In the genomic region with DNA sequence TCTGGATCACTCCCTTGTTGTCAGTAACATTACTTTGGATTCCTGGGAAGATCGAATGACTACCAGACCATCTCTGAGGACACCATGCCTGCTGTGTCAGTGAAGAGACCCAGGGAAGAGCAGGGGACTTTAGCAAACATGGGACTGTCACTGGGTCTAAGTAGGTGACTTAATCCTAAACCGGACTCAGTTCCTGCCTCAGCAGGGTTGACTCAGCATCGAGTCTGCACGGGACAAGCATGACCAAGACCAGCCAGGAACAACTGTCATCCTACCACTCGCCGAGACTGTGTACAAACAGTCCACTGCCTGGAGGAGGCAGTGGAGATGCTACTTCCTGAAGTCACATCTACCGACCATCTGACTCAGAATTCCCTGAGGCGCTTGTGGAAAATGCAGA, we compare ENCODE assay signal across 1 cellular context.
TF ChIP-seq lines count a peak whose summit lies in the region.

No MANE protein-coding gene starts in this region.

TF ChIP-seq in HepG2, 621 proteins besides CTCF, POLR2A, EP300 and RAD21 (continues in another document):
- TF ChIP-seq RORA (CRISPR knock-in tag; IDR thresholded peaks at IDR 0.05) (no peak), ZNF790 (CRISPR knock-in tag; IDR thresholded peaks at IDR 0.05; ENCODE audit: borderline replicate concordance) (no peak), GATAD2A (CRISPR knock-in tag; IDR thresholded peaks at IDR 0.05) (0 out of 2 replicates have a peak, but pooled peaks have one; percentile 11), HDAC2 (CRISPR knock-in tag; IDR thresholded peaks at IDR 0.05) (no peak), PRPF4 (IDR thresholded peaks at IDR 0.05; ENCODE audit: low read depth, low read length, poor library complexity, severe bottlenecking) (no peak), ZZZ3 (CRISPR knock-in tag; IDR thresholded peaks at IDR 0.05; ENCODE audit: borderline replicate concordance) (no peak), TMF1 (CRISPR knock-in tag; IDR thresholded peaks at IDR 0.05; ENCODE audit: low read depth) (no peak), FOXA3 (CRISPR knock-in tag; IDR thresholded peaks at IDR 0.05) (peak; percentile 60; the same call in 1 of the 2 replicates), PHF5A (CRISPR knock-in tag; IDR thresholded peaks at IDR 0.05; ENCODE audit: low read depth, unreplicated experiment) (no peak), FOXA1 (IDR thresholded peaks at IDR 0.05) (no peak), FOXA1 (CRISPR knock-in tag; IDR thresholded peaks at IDR 0.05) (peak; percentile 60), ZNF101 (CRISPR knock-in tag; IDR thresholded peaks at IDR 0.05; ENCODE audit: borderline replicate concordance, low read depth) (no peak), SAFB2 (CRISPR knock-in tag; IDR thresholded peaks at IDR 0.05; ENCODE audit: borderline replicate concordance, low read depth) (no peak), MIER2 (CRISPR knock-in tag; IDR thresholded peaks at IDR 0.05) (no peak), ZNF644 (CRISPR knock-in tag; IDR thresholded peaks at IDR 0.05; ENCODE audit: low read depth) (no peak), SOX6 (IDR thresholded peaks at IDR 0.05) (no peak), SOX6 (CRISPR knock-in tag; IDR thresholded peaks at IDR 0.05) (no peak), ZNF282 (IDR thresholded peaks at IDR 0.05; ENCODE audit: partially characterized antibody) (no peak), ZNF235 (CRISPR knock-in tag; IDR thresholded peaks at IDR 0.05; ENCODE audit: borderline replicate concordance) (no peak), BHLHE40 (IDR thresholded peaks at IDR 0.05; ENCODE audit: low read length) (peak; percentile 68), NCOR1 (IDR thresholded peaks at IDR 0.05; ENCODE audit: borderline replicate concordance, low read length) (no peak), MEF2D (CRISPR knock-in tag; IDR thresholded peaks at IDR 0.05) (0 out of 2 replicates have a peak, but pooled peaks have one; percentile 43), ZNF891 (CRISPR knock-in tag; IDR thresholded peaks at IDR 0.05) (no peak), KAT2B (IDR thresholded peaks at IDR 0.05; ENCODE audit: borderline replicate concordance, low read depth, low read length) (no peak), MEIS2 (CRISPR knock-in tag; IDR thresholded peaks at IDR 0.05) (no peak), JUN (CRISPR knock-in tag; IDR thresholded peaks at IDR 0.05) (no peak), KLF6 (CRISPR knock-in tag; IDR thresholded peaks at IDR 0.05) (no peak), ZNF569 (CRISPR knock-in tag; IDR thresholded peaks at IDR 0.05; ENCODE audit: borderline replicate concordance) (no peak), ZNF20 (CRISPR knock-in tag; IDR thresholded peaks at IDR 0.05) (no peak), ZNF335 (CRISPR knock-in tag; IDR thresholded peaks at IDR 0.05) (no peak), ZNF383 (CRISPR knock-in tag; IDR thresholded peaks at IDR 0.05; ENCODE audit: borderline replicate concordance) (no peak), HCFC1 (IDR thresholded peaks at IDR 0.05; ENCODE audit: low read depth, low read length) (no peak), PHF20 (CRISPR knock-in tag; IDR thresholded peaks at IDR 0.05) (no peak), GZF1 (CRISPR knock-in tag; IDR thresholded peaks at IDR 0.05) (no peak), ZKSCAN1 (IDR thresholded peaks at IDR 0.05; ENCODE audit: low read length) (no peak), MBD4 (IDR thresholded peaks at IDR 0.05; ENCODE audit: borderline replicate concordance, low read length) (no peak), ADNP (CRISPR knock-in tag; IDR thresholded peaks at IDR 0.05) (0 out of 2 replicates have a peak, but pooled peaks have one; percentile 45), GABPA (IDR thresholded peaks at IDR 0.05; ENCODE audit: low read depth, low read length) (no peak), GABPA (CRISPR knock-in tag; IDR thresholded peaks at IDR 0.05; ENCODE audit: low read depth) (no peak), SNRNP70 (IDR thresholded peaks at IDR 0.05; ENCODE audit: low read depth, low read length) (no peak), TOE1 (CRISPR knock-in tag; IDR thresholded peaks at IDR 0.05) (no peak), ZBTB42 (CRISPR knock-in tag; IDR thresholded peaks at IDR 0.05) (no peak), ZBTB1 (CRISPR knock-in tag; IDR thresholded peaks at IDR 0.05; ENCODE audit: borderline replicate concordance) (no peak), EHMT2 (IDR thresholded peaks at IDR 0.05; ENCODE audit: borderline replicate concordance, low read depth, low read length) (no peak), ZBTB38 (CRISPR knock-in tag; IDR thresholded peaks at IDR 0.05) (peak; percentile 65), HMG20B (CRISPR knock-in tag; conservative IDR thresholded peaks at IDR 0.05) (no peak), ONECUT2 (CRISPR knock-in tag; IDR thresholded peaks at IDR 0.05) (no peak), ELF1 (CRISPR knock-in tag; IDR thresholded peaks at IDR 0.05) (peak; percentile 61; the same call in 1 of the 2 replicates)
- TF ChIP-seq, protein P1, sequence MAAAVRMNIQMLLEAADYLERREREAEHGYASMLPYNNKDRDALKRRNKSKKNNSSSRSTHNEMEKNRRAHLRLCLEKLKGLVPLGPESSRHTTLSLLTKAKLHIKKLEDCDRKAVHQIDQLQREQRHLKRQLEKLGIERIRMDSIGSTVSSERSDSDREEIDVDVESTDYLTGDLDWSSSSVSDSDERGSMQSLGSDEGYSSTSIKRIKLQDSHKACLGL (CRISPR knock-in tag; IDR thresholded peaks at IDR 0.05): no peak
- TF ChIP-seq, protein P2, sequence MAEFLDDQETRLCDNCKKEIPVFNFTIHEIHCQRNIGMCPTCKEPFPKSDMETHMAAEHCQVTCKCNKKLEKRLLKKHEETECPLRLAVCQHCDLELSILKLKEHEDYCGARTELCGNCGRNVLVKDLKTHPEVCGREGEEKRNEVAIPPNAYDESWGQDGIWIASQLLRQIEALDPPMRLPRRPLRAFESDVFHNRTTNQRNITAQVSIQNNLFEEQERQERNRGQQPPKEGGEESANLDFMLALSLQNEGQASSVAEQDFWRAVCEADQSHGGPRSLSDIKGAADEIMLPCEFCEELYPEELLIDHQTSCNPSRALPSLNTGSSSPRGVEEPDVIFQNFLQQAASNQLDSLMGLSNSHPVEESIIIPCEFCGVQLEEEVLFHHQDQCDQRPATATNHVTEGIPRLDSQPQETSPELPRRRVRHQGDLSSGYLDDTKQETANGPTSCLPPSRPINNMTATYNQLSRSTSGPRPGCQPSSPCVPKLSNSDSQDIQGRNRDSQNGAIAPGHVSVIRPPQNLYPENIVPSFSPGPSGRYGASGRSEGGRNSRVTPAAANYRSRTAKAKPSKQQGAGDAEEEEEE (CRISPR knock-in tag; IDR thresholded peaks at IDR 0.05; ENCODE audit: borderline replicate concordance): no peak
- TF ChIP-seq, protein P3, sequence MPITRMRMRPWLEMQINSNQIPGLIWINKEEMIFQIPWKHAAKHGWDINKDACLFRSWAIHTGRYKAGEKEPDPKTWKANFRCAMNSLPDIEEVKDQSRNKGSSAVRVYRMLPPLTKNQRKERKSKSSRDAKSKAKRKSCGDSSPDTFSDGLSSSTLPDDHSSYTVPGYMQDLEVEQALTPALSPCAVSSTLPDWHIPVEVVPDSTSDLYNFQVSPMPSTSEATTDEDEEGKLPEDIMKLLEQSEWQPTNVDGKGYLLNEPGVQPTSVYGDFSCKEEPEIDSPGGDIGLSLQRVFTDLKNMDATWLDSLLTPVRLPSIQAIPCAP (CRISPR knock-in tag; IDR thresholded peaks at IDR 0.05; ENCODE audit: low read depth): no peak
- TF ChIP-seq, protein P4, sequence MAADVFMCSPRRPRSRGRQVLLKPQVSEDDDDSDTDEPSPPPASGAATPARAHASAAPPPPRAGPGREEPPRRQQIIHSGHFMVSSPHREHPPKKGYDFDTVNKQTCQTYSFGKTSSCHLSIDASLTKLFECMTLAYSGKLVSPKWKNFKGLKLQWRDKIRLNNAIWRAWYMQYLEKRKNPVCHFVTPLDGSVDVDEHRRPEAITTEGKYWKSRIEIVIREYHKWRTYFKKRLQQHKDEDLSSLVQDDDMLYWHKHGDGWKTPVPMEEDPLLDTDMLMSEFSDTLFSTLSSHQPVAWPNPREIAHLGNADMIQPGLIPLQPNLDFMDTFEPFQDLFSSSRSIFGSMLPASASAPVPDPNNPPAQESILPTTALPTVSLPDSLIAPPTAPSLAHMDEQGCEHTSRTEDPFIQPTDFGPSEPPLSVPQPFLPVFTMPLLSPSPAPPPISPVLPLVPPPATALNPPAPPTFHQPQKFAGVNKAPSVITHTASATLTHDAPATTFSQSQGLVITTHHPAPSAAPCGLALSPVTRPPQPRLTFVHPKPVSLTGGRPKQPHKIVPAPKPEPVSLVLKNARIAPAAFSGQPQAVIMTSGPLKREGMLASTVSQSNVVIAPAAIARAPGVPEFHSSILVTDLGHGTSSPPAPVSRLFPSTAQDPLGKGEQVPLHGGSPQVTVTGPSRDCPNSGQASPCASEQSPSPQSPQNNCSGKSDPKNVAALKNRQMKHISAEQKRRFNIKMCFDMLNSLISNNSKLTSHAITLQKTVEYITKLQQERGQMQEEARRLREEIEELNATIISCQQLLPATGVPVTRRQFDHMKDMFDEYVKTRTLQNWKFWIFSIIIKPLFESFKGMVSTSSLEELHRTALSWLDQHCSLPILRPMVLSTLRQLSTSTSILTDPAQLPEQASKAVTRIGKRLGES (CRISPR knock-in tag; IDR thresholded peaks at IDR 0.05; ENCODE audit: borderline replicate concordance): no peak
- TF ChIP-seq, protein P5, sequence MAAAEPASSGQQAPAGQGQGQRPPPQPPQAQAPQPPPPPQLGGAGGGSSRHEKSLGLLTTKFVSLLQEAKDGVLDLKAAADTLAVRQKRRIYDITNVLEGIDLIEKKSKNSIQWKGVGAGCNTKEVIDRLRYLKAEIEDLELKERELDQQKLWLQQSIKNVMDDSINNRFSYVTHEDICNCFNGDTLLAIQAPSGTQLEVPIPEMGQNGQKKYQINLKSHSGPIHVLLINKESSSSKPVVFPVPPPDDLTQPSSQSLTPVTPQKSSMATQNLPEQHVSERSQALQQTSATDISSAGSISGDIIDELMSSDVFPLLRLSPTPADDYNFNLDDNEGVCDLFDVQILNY (CRISPR knock-in tag; conservative IDR thresholded peaks at IDR 0.05): no peak
- TF ChIP-seq, protein P6, sequence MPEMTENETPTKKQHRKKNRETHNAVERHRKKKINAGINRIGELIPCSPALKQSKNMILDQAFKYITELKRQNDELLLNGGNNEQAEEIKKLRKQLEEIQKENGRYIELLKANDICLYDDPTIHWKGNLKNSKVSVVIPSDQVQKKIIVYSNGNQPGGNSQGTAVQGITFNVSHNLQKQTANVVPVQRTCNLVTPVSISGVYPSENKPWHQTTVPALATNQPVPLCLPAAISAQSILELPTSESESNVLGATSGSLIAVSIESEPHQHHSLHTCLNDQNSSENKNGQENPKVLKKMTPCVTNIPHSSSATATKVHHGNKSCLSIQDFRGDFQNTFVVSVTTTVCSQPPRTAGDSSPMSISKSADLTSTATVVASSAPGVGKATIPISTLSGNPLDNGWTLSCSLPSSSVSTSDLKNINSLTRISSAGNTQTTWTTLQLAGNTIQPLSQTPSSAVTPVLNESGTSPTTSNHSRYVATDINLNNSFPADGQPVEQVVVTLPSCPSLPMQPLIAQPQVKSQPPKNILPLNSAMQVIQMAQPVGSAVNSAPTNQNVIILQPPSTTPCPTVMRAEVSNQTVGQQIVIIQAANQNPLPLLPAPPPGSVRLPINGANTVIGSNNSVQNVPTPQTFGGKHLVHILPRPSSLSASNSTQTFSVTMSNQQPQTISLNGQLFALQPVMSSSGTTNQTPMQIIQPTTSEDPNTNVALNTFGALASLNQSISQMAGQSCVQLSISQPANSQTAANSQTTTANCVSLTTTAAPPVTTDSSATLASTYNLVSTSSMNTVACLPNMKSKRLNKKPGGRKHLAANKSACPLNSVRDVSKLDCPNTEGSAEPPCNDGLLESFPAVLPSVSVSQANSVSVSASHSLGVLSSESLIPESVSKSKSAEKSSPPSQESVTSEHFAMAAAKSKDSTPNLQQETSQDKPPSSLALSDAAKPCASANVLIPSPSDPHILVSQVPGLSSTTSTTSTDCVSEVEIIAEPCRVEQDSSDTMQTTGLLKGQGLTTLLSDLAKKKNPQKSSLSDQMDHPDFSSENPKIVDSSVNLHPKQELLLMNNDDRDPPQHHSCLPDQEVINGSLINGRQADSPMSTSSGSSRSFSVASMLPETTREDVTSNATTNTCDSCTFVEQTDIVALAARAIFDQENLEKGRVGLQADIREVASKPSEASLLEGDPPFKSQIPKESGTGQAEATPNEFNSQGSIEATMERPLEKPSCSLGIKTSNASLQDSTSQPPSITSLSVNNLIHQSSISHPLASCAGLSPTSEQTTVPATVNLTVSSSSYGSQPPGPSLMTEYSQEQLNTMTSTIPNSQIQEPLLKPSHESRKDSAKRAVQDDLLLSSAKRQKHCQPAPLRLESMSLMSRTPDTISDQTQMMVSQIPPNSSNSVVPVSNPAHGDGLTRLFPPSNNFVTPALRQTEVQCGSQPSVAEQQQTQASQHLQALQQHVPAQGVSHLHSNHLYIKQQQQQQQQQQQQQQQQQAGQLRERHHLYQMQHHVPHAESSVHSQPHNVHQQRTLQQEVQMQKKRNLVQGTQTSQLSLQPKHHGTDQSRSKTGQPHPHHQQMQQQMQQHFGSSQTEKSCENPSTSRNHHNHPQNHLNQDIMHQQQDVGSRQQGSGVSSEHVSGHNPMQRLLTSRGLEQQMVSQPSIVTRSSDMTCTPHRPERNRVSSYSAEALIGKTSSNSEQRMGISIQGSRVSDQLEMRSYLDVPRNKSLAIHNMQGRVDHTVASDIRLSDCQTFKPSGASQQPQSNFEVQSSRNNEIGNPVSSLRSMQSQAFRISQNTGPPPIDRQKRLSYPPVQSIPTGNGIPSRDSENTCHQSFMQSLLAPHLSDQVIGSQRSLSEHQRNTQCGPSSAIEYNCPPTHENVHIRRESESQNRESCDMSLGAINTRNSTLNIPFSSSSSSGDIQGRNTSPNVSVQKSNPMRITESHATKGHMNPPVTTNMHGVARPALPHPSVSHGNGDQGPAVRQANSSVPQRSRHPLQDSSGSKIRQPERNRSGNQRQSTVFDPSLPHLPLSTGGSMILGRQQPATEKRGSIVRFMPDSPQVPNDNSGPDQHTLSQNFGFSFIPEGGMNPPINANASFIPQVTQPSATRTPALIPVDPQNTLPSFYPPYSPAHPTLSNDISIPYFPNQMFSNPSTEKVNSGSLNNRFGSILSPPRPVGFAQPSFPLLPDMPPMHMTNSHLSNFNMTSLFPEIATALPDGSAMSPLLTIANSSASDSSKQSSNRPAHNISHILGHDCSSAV (CRISPR knock-in tag; IDR thresholded peaks at IDR 0.05; ENCODE audit: borderline replicate concordance): no peak
- TF ChIP-seq, protein P7, sequence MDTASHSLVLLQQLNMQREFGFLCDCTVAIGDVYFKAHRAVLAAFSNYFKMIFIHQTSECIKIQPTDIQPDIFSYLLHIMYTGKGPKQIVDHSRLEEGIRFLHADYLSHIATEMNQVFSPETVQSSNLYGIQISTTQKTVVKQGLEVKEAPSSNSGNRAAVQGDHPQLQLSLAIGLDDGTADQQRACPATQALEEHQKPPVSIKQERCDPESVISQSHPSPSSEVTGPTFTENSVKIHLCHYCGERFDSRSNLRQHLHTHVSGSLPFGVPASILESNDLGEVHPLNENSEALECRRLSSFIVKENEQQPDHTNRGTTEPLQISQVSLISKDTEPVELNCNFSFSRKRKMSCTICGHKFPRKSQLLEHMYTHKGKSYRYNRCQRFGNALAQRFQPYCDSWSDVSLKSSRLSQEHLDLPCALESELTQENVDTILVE (CRISPR knock-in tag; IDR thresholded peaks at IDR 0.05): no peak
- TF ChIP-seq, protein P8, sequence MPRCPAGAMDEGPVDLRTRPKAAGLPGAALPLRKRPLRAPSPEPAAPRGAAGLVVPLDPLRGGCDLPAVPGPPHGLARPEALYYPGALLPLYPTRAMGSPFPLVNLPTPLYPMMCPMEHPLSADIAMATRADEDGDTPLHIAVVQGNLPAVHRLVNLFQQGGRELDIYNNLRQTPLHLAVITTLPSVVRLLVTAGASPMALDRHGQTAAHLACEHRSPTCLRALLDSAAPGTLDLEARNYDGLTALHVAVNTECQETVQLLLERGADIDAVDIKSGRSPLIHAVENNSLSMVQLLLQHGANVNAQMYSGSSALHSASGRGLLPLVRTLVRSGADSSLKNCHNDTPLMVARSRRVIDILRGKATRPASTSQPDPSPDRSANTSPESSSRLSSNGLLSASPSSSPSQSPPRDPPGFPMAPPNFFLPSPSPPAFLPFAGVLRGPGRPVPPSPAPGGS (CRISPR knock-in tag; IDR thresholded peaks at IDR 0.05): no peak
